18 cellular contexts compared by ENCODE assay signal in genomic region chr3:124401841-124402240, GRCh38.
DNase-seq lines count a peak whose midpoint lies in the region; FAIRE-seq and TF ChIP-seq lines count a peak whose summit lies in the region.
"Had no signal": no experiment of that assay in that cellular context is flagged by ENCODE, and none has a peak within 500 bp of the region (broad histone marks: within the 10 kb centered on the region; RNA-seq: fewer than 3 reads in every experiment).

No MANE protein-coding gene starts in this region.

- no peak overlapping the region for H4K91ac ChIP-seq in neuronal stem cell (ENCODE audit: low read depth, low read length, poor library complexity)

- TF ChIP-seq CTCF in astrocyte of the cerebellum (IDR thresholded peaks at IDR 0.05; ENCODE audit: low read depth, low read length, missing control alignments) (no peak), kidney epithelial cell (IDR thresholded peaks at IDR 0.05; ENCODE audit: insufficient read depth, low read length, poor library complexity, severe bottlenecking) (no peak), thyroid gland (IDR thresholded peaks at IDR 0.05) (no peak)

- H2BK12ac ChIP-seq in neuronal stem cell (ENCODE audit: low read length): no peak overlapping the region

- H3K23ac ChIP-seq in neuronal stem cell (ENCODE audit: low read depth, low read length, poor library complexity): no peak overlapping the region

- H2BK120ac ChIP-seq in neuronal stem cell (ENCODE audit: low read depth, low read length): no peak overlapping the region

- H2AFZ ChIP-seq in neuronal stem cell (ENCODE audit: low read length): no peak overlapping the region
- H2AFZ ChIP-seq: PC-9 had no signal

- no peak overlapping the region for H4K8ac ChIP-seq in neuronal stem cell (ENCODE audit: low read depth, low read length)

- TF ChIP-seq POLR2A in thyroid gland (IDR thresholded peaks at IDR 0.05) (no peak), H54 (IDR thresholded peaks at IDR 0.05; ENCODE audit: low read depth, low read length) (no peak)

- WGBS in thyroid gland, 2 donors: 27 to 41% methylated on average over 2 of the region's 2 CpGs
- no CpG with 5 or more reads among the region's 2 CpGs for WGBS in neuronal stem cell (ENCODE audit: extremely low coverage in 2 of 2, insufficient read length in 2 of 2, insufficient replicate concordance in 1 of 2), 2 donors

- no peaks in the 10 kb centered on the region for H3K36me3 ChIP-seq in kidney epithelial cell (ENCODE audit: control insufficient read depth, insufficient read depth, low read length)
- H3K36me3 ChIP-seq in thyroid gland: no peaks in the 10 kb centered on the region
- peaks cover 4 to 25% of the 10 kb centered on the region in 2 donors for H3K36me3 ChIP-seq in neuronal stem cell (replicated peaks in 1 of 2; ENCODE audit: control insufficient read depth in 2 of 2, insufficient read depth in 2 of 2, low read length in 2 of 2)
- H3K36me3 ChIP-seq: breast epithelium, MG63 had no signal

- H3K27ac ChIP-seq in thyroid gland (peak overlapping the region; percentile 1 to 62 (median 43)), neuronal stem cell (replicated peaks; ENCODE audit: low read length) (no peak overlapping the region)
- H3K27ac ChIP-seq: breast epithelium, PC-9, VCaP had no signal

- H3K4me3 ChIP-seq in astrocyte of the cerebellum (ENCODE audit: low read depth, low read length) (no peak overlapping the region), kidney epithelial cell (ENCODE audit: low read depth, low read length) (no peak overlapping the region), thyroid gland (replicated peaks in 1 of 3) (no peak overlapping the region), neuronal stem cell (ENCODE audit: low read length in 2 of 2) (no peak overlapping the region)
- H3K4me3 ChIP-seq: breast epithelium, MG63, PC-9 had no signal

- FAIRE-seq in H54 (lab: Jason Lieb, UNC): no peak

- no peak overlapping the region for H2AK5ac ChIP-seq in neuronal stem cell (ENCODE audit: low read depth, low read length)

- in situ Hi-C loops in astrocyte of the cerebellum (cut with HindIII; ENCODE audit: low sequenced_read_pairs): no loop called here

- H3K79me1 ChIP-seq in neuronal stem cell (ENCODE audit: low read depth, low read length): no peaks in the 10 kb centered on the region

- no peak overlapping the region for H3K4me2 ChIP-seq in neuronal stem cell (ENCODE audit: insufficient read depth, low read length, poor library complexity, severe bottlenecking)
- H3K4me2 ChIP-seq: PC-9 had no signal

- no peak for TF ChIP-seq RAD21 in Ishikawa (IDR thresholded peaks at IDR 0.05; ENCODE audit: low read depth)

- H3K9ac ChIP-seq in neuronal stem cell (ENCODE audit: low read depth, low read length, poor library complexity): no peak overlapping the region

- DNase-seq in astrocyte of the cerebellum (ENCODE audit: low read depth): peak; percentile 12
- DNase-seq in kidney epithelial cell (ENCODE audit: low read depth): peak; percentile 81
- peak; percentile 8 to 15 for DNase-seq in thyroid gland
- DNase-seq in CD1c-positive myeloid dendritic cell (ENCODE audit: extremely low spot score): no peak
- no peak for DNase-seq in H54 (ENCODE audit: insufficient read length, low spot score)
- no peak for DNase-seq in neuronal stem cell (ENCODE audit: low spot score)
- DNase-seq: activated CD8-positive, alpha-beta memory T cell treated with anti-CD3 and anti-CD28 coated beads for 24 hours; CD4-positive, CD25-positive, alpha-beta regulatory T cell; DND-41; effector CD4-positive, alpha-beta T cell; MG63; NCI-H187; NCI-H69; nucleus accumbens; PC-9 had no signal

- no peak overlapping the region for H2BK15ac ChIP-seq in neuronal stem cell (ENCODE audit: low read length)

- no peak for TF ChIP-seq EP300 in Ishikawa (IDR thresholded peaks at IDR 0.05; ENCODE audit: borderline replicate concordance)

- H3K18ac ChIP-seq in neuronal stem cell (ENCODE audit: low read length): no peak overlapping the region

- H3K4me1 ChIP-seq in thyroid gland: peaks cover 8 to 10% of the 10 kb centered on the region in 2 donors
- H3K4me1 ChIP-seq in neuronal stem cell (ENCODE audit: control insufficient read depth in 2 of 2, insufficient read depth in 1 of 2, low read depth in 1 of 2, low read length in 2 of 2): peaks cover 8 to 18% of the 10 kb centered on the region in 2 donors
- H3K4me1 ChIP-seq: breast epithelium had no signal

- H2BK5ac ChIP-seq in neuronal stem cell (ENCODE audit: low read length): no peak overlapping the region

- H3K27me3 ChIP-seq in kidney epithelial cell (ENCODE audit: control insufficient read depth, insufficient read depth, low read length) (no peaks in the 10 kb centered on the region), thyroid gland (no peaks in the 10 kb centered on the region), neuronal stem cell (ENCODE audit: control insufficient read depth in 3 of 3, insufficient read depth in 3 of 3, low read depth in 1 of 3, low read length in 3 of 3) (no peaks in the 10 kb centered on the region)
- H3K27me3 ChIP-seq: breast epithelium had no signal

- H3K4ac ChIP-seq in neuronal stem cell (ENCODE audit: low read length): no peak overlapping the region

- no peak overlapping the region for H3K14ac ChIP-seq in neuronal stem cell (ENCODE audit: low read length)

- intact Hi-C loops in thyroid gland (cut with DNase I): no loop called here

- H3K9me3 ChIP-seq in thyroid gland (no peaks in the 10 kb centered on the region), neuronal stem cell (replicated peaks in 1 of 2; ENCODE audit: control insufficient read depth in 2 of 2, insufficient read depth in 1 of 2, low read depth in 1 of 2, low read length in 2 of 2) (peaks cover 0 to 7% of the 10 kb centered on the region in 2 donors)
- H3K9me3 ChIP-seq: breast epithelium, MG63 had no signal

TF ChIP-seq in Ishikawa, 13 proteins besides CTCF, POLR2A, EP300 and RAD21:
- TF ChIP-seq TEAD4 (IDR thresholded peaks at IDR 0.05) (peak; percentile 61; the same call in 1 of the 2 replicates), USF1 (IDR thresholded peaks at IDR 0.05) (no peak)

Comparison
In these comparisons a context has a peak if more than half of its experiments do, and no peak if none do; other contexts are left out.
1. DNase-seq: peak in astrocyte of the cerebellum (single experiment), kidney epithelial cell (single experiment) and thyroid gland (2 of 2); none in CD1c-positive myeloid dendritic cell (single experiment), H54 (single experiment) and neuronal stem cell (single experiment).